Comparison of ENCODE assay signal across 26 cellular contexts in genomic region chr18:50518787-50519520, GRCh38. TPM values are rescaled to one million over a fixed set of nuclear protein-coding genes. Genes with fewer than 3 reads are reported as not detected.
DNase-seq lines count a peak whose midpoint lies in the region; ATAC-seq and TF ChIP-seq lines count a peak whose summit lies in the region.
"Had no signal": no experiment of that assay in that cellular context is flagged by ENCODE, and none has a peak within 500 bp of the region (broad histone marks: within the 10 kb centered on the region; RNA-seq: fewer than 3 reads in every experiment).

No MANE protein-coding gene starts in this region.

- H3K4me3 ChIP-seq in GM23248 (no peak overlapping the region), fibroblast of mammary gland (ENCODE audit: control insufficient read depth, low read depth, low read length) (no peak overlapping the region), lower lobe of right lung (no peak overlapping the region), spleen (no peak overlapping the region)
- H3K4me3 ChIP-seq: BLaER1 treated with 17β-estradiol and CSF1 and Interleukin-3, amounts not matched to agents 10 nM and 100 nM; prostate gland; skin epidermis had no signal

- POLR2A ChIA-PET in WTC11 (lab: Charles Lee) = no interaction called here

- H3K9me3 ChIP-seq in GM23248 (ENCODE audit: low read depth) = no peaks in the 10 kb centered on the region
- no peaks in the 10 kb centered on the region for H3K9me3 ChIP-seq in lower lobe of right lung
- H3K9me3 ChIP-seq in spleen = no peaks in the 10 kb centered on the region
- H3K9me3 ChIP-seq: prostate gland had no signal

- no peak for TF ChIP-seq POLR2A in spleen (IDR thresholded peaks at IDR 0.05)

- no peaks in the 10 kb centered on the region for H3K9me2 ChIP-seq in GM23248 (ENCODE audit: insufficient read depth)

- no peaks in the 10 kb centered on the region for H3K79me2 ChIP-seq in GM23248 (ENCODE audit: insufficient read depth)

- H3K36me3 Mint-ChIP-seq in WTC11 = no peaks in the 10 kb centered on the region
- H3K36me3 Mint-ChIP-seq: stimulated activated naive B cell treated with anti-CD40 and anti-IgM and Interleukin-4, amounts not matched to agents 10 μg/mL and 1 μg/mL and 100 μg/mL, for 72 hours; T-cell had no signal

- CTCF ChIA-PET in WTC11 (lab: Charles Lee) = no interaction called here

- no peak for TF ChIP-seq CTCF in WTC11 (IDR thresholded peaks at IDR 0.05)
- no peak for TF ChIP-seq CTCF in fibroblast of mammary gland (conservative IDR thresholded peaks at IDR 0.05; ENCODE audit: control insufficient read depth, insufficient read depth, low read depth, low read length)
- TF ChIP-seq CTCF in lower lobe of right lung (IDR thresholded peaks at IDR 0.05) = no peak
- no peak for TF ChIP-seq CTCF in spleen (IDR thresholded peaks at IDR 0.05 in 8 of 11, conservative IDR thresholded peaks at IDR 0.05 in 3 of 11)

- no peaks in the 10 kb centered on the region for H3F3A ChIP-seq in GM23248 (ENCODE audit: insufficient read depth)

- no peaks in the 10 kb centered on the region; the same call in 1 of the 2 replicates for H3K9me3 Mint-ChIP-seq in WTC11
- H3K9me3 Mint-ChIP-seq: activated T-cell treated with anti-CD3 and anti-CD28 coated beads, Interleukin-2, amount 50 U/mL, for 4 hours; central memory CD8-positive, alpha-beta T cell; T-cell had no signal

- no peaks in the 10 kb centered on the region for H4K20me1 ChIP-seq in GM23248 (ENCODE audit: insufficient read depth)
- H4K20me1 ChIP-seq: BLaER1 treated with 17β-estradiol and CSF1 and Interleukin-3, amounts not matched to agents 10 nM and 100 nM had no signal

- peaks cover 29% of the 10 kb centered on the region for H3K4me1 Mint-ChIP-seq in WTC11
- H3K4me1 Mint-ChIP-seq: central memory CD8-positive, alpha-beta T cell; stimulated activated naive B cell treated with anti-CD40 and anti-IgM and Interleukin-4, amounts not matched to agents 10 μg/mL and 1 μg/mL and 100 μg/mL, for 72 hours; T-cell had no signal

- H3K27ac ChIP-seq in GM23248 (no peak overlapping the region), lower lobe of right lung (no peak overlapping the region), spleen (no peak overlapping the region)
- H3K27ac ChIP-seq: BLaER1 treated with 17β-estradiol and CSF1 and Interleukin-3, amounts not matched to agents 10 nM and 100 nM; prostate gland; skin epidermis had no signal

- H3K9ac ChIP-seq in GM23248 = no peak overlapping the region
- H3K9ac ChIP-seq: BLaER1 treated with 17β-estradiol and CSF1 and Interleukin-3, amounts not matched to agents 10 nM and 100 nM had no signal

- H2AFZ ChIP-seq in GM23248 = no peak overlapping the region

- H3K27me3 ChIP-seq in GM23248 (replicated peaks; ENCODE audit: insufficient read depth) (no peaks in the 10 kb centered on the region), lower lobe of right lung (ENCODE audit: low read depth) (peaks cover 6% of the 10 kb centered on the region), spleen (replicated peaks in 1 of 7) (peaks cover 0 to 7% (median 0%) of the 10 kb centered on the region in 7 donors)
- H3K27me3 ChIP-seq: BLaER1 treated with 17β-estradiol and CSF1 and Interleukin-3, amounts not matched to agents 10 nM and 100 nM had no signal

- no peaks in the 10 kb centered on the region for H3K27me3 Mint-ChIP-seq in WTC11 (ENCODE audit: low read depth)

- ATAC-seq in WTC11 (peak; percentile 67), lower lobe of right lung (peak; percentile 39 to 54), HG02588 (IDR thresholded peaks at IDR 0.05; ENCODE audit: unreplicated experiment) (no peak), GM19397 (IDR thresholded peaks at IDR 0.05; ENCODE audit: unreplicated experiment) (no peak)
- ATAC-seq: activated T-cell treated with anti-CD3 and anti-CD28 coated beads, Interleukin-2, amount 50 U/mL, for 4 hours; esophagus mucosa; HCT116; left ventricle myocardium superior; stimulated activated naive B cell treated with anti-CD40 and anti-IgM and Interleukin-4, amounts not matched to agents 10 μg/mL and 1 μg/mL and 100 μg/mL, for 72 hours; T-cell had no signal

- peak; percentile 2 for DNase-seq in GM23248
- no peak for DNase-seq in WTC11 (ENCODE audit: low spot score)
- DNase-seq in fibroblast of mammary gland (ENCODE audit: low read depth) = peak; percentile 34
- DNase-seq in lower lobe of right lung = no peak
- DNase-seq in spleen = no peak
- no peak for DNase-seq in ureter (ENCODE audit: low spot score)
- DNase-seq: ACHN; activated naive CD4-positive, alpha-beta T cell; activated T-cell treated with anti-CD3 and anti-CD28 coated beads, Interleukin-2, amount 50 U/mL, for 4 hours; effector CD4-positive, alpha-beta T cell; KG1; left ventricle myocardium superior; SHP77; stimulated activated naive B cell treated with anti-CD40 and anti-IgM and Interleukin-4, amounts not matched to agents 10 μg/mL and 1 μg/mL and 100 μg/mL, for 72 hours; T-cell had no signal

- intact Hi-C loops in lower lobe of right lung (cut with DNase I) (no loop called here), spleen (cut with DNase I; ENCODE audit: low total_unique reads) (no loop called here)

- in situ Hi-C loops in GM23248 (cut with MboI) = no loop called here

- no peak overlapping the region for H3K4me2 ChIP-seq in GM23248 (ENCODE audit: unreplicated experiment)

- H3K4me1 ChIP-seq in GM23248 (ENCODE audit: insufficient read depth) = no peaks in the 10 kb centered on the region
- no peaks in the 10 kb centered on the region for H3K4me1 ChIP-seq in lower lobe of right lung
- H3K4me1 ChIP-seq in spleen = no peaks in the 10 kb centered on the region
- H3K4me1 ChIP-seq: prostate gland had no signal

- 47 to 57% methylated on average over 4 of the region's 4 CpGs for WGBS in GM23248 (ENCODE audit: low coverage in 1 of 2, low lambda C conversion rate in 2 of 2, missing lambda C conversion rate in 2 of 2), 2 experiments
- WGBS in spleen, 5 donors = 65 to 78% (median 75%) methylated on average over 4 of the region's 4 CpGs

- no peaks in the 10 kb centered on the region for H3K36me3 ChIP-seq in GM23248 (ENCODE audit: low read depth)
- H3K36me3 ChIP-seq in lower lobe of right lung = no peaks in the 10 kb centered on the region
- no peaks in the 10 kb centered on the region for H3K36me3 ChIP-seq in spleen
- H3K36me3 ChIP-seq: BLaER1 treated with 17β-estradiol and CSF1 and Interleukin-3, amounts not matched to agents 10 nM and 100 nM; prostate gland had no signal

- no peak overlapping the region for H3K4me3 Mint-ChIP-seq in WTC11
- H3K4me3 Mint-ChIP-seq: activated T-cell treated with anti-CD3 and anti-CD28 coated beads, Interleukin-2, amount 50 U/mL, for 4 hours; central memory CD8-positive, alpha-beta T cell; neural crest cell; stimulated activated naive B cell treated with anti-CD40 and anti-IgM and Interleukin-4, amounts not matched to agents 10 μg/mL and 1 μg/mL and 100 μg/mL, for 72 hours; T-cell had no signal

- no peak overlapping the region for H3K27ac Mint-ChIP-seq in WTC11
- H3K27ac Mint-ChIP-seq: stimulated activated naive B cell treated with anti-CD40 and anti-IgM and Interleukin-4, amounts not matched to agents 10 μg/mL and 1 μg/mL and 100 μg/mL, for 72 hours; T-cell had no signal

TF ChIP-seq in WTC11, 78 proteins besides CTCF, POLR2A, EP300 and RAD21:
- TF ChIP-seq USF1 (CRISPR knock-in tag; IDR thresholded peaks at IDR 0.05) (no peak), ZNF317 (CRISPR knock-in tag; IDR thresholded peaks at IDR 0.05; ENCODE audit: borderline replicate concordance, low read depth) (peak; percentile 84)

RNA-seq across cellular contexts. Expression of gene MAPK4, which starts 40.9 kb away (rescaled TPM):
- 0.22 TPM in 1 of 2 replicates, not detected in the other for total RNA-seq in GM23248 (2014; rRNA removed; shearing (Covaris generic))
- polyA plus RNA-seq in GM23248 (2016; fragmentation: Nextera tagmentation; extraction: Ambion mirVana) = not detected in 2 replicates
- total RNA-seq in WTC11 (2021) = 3.0 to 4.2 TPM (median 3.3 TPM) in 3 replicates
- total RNA-seq in lower lobe of right lung = 2.9 TPM
- under 1 TPM in 4 of 7 donors, not detected in 3; 0.20 to 0.29 (median 0.22) TPM for total RNA-seq in spleen
- under 1 TPM in 2 of 3 donors, not detected in 1; 0.02 to 0.03 TPM for polyA plus RNA-seq in spleen
- total RNA-seq in ureter = 14.3 TPM
- total RNA-seq: activated CD8-positive, alpha-beta memory T cell treated with anti-CD3 and anti-CD28 coated beads for 36 hours; activated T-cell treated with anti-CD3 and anti-CD28 coated beads, Interleukin-2, amount 50 U/mL, for 4 hours; HT-29 had no signal

Comparison
In these comparisons a context has a peak if more than half of its experiments do, and no peak if none do; other contexts are left out.
1. DNase-seq: peak in GM23248 (single experiment) and fibroblast of mammary gland (single experiment); none in WTC11 (single experiment), lower lobe of right lung (single experiment), spleen (single experiment) and ureter (single experiment).
2. ATAC-seq: peak in WTC11 (single experiment) and lower lobe of right lung (2 of 2); none in HG02588 (single experiment) and GM19397 (single experiment).